13 cellular contexts compared by ENCODE assay signal in genomic region chr13:75797256-75797655, GRCh38.
"Had no signal": no experiment of that assay in that cellular context is flagged by ENCODE, and none has a peak within 500 bp of the region (broad histone marks: within the 10 kb centered on the region; RNA-seq: fewer than 3 reads in every experiment).

No MANE protein-coding gene starts in this region.

- H3K4me1 ChIP-seq: prostate gland had no signal

- H3K9me3 ChIP-seq: prostate gland had no signal

- H3K4me3 ChIP-seq: prostate gland had no signal

- DNase-seq: activated naive CD4-positive, alpha-beta T cell treated with anti-CD3 and anti-CD28 coated beads for 36 hours; activated naive CD8-positive, alpha-beta T cell treated with anti-CD3 and anti-CD28 coated beads, Interleukin-2, amount 50 U/mL, for 24 hours; aorta; cerebellar nuclear complex; effector memory CD4-positive, alpha-beta T cell; hypothalamus; mesendoderm; nephron progenitor cell; occipital lobe; stimulated activated CD4-positive, alpha-beta T cell treated with anti-CD3 and anti-CD28 coated beads, Interleukin-2, amount 100 ng/mL, for 48 hours had no signal

- H3K36me3 ChIP-seq: prostate gland had no signal

- ATAC-seq: activated CD4-positive, CD25-positive, alpha-beta regulatory T cell treated with anti-CD3 and anti-CD28 coated beads, Interleukin-2, amount 50 U/mL, for 24 hours; activated naive CD8-positive, alpha-beta T cell treated with anti-CD3 and anti-CD28 coated beads, Interleukin-2, amount 50 U/mL, for 24 hours; stimulated activated memory B cell treated with anti-CD40 and anti-IgM and Interleukin-4, amounts not matched to agents 10 μg/mL and 1 μg/mL and 100 μg/mL, for 72 hours had no signal

- H3K27ac ChIP-seq: prostate gland had no signal
